In genomic region chr22:20526628-20527355, GRCh38 we compare ENCODE assay signal across 1 cellular context.
TF ChIP-seq lines count a peak whose summit lies in the region.

No MANE protein-coding gene starts in this region.

TF ChIP-seq in SK-N-SH, 30 proteins besides CTCF, POLR2A, EP300 and RAD21 (continued from another document):
- TF ChIP-seq PBX3 (IDR thresholded peaks at IDR 0.05), result peak; percentile 26; the same call in 1 of the 2 replicates
- no peak for TF ChIP-seq RCOR1 (IDR thresholded peaks at IDR 0.05; ENCODE audit: low read length)
- TF ChIP-seq TCF12 (IDR thresholded peaks at IDR 0.05), result peak; percentile 71
- TF ChIP-seq JUND (IDR thresholded peaks at IDR 0.05), result peak; percentile 62
- 0 out of 2 replicates have a peak, but pooled peaks have one; percentile 45 for TF ChIP-seq REST (IDR thresholded peaks at IDR 0.05; ENCODE audit: low read depth, low read length)
- peak; percentile 59; the same call in 1 of the 2 replicates for TF ChIP-seq TEAD4 (IDR thresholded peaks at IDR 0.05; ENCODE audit: borderline replicate concordance, insufficient read depth)
- peak; percentile 26; the same call in 1 of the 2 replicates for TF ChIP-seq ELF1 (IDR thresholded peaks at IDR 0.05)
- TF ChIP-seq, protein P1, sequence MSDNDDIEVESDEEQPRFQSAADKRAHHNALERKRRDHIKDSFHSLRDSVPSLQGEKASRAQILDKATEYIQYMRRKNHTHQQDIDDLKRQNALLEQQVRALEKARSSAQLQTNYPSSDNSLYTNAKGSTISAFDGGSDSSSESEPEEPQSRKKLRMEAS (IDR thresholded peaks at IDR 0.05; ENCODE audit: low read depth), result peak; percentile 40; the same call in 1 of the 2 replicates
- peak; percentile 58; the same call in 1 of the 2 replicates for TF ChIP-seq FOSL2 (IDR thresholded peaks at IDR 0.05; ENCODE audit: borderline replicate concordance, low read depth)
- TF ChIP-seq USF2 (IDR thresholded peaks at IDR 0.05; ENCODE audit: borderline replicate concordance, low read depth, low read length), result no peak
- peak; percentile 16; the same call in 1 of the 2 replicates for TF ChIP-seq GABPA (IDR thresholded peaks at IDR 0.05; ENCODE audit: low read depth)
- TF ChIP-seq ZBTB33 (IDR thresholded peaks at IDR 0.05; ENCODE audit: borderline replicate concordance, low read depth), result no peak
